Comparison of ENCODE assay signal across 1 cellular context in the genomic region with DNA sequence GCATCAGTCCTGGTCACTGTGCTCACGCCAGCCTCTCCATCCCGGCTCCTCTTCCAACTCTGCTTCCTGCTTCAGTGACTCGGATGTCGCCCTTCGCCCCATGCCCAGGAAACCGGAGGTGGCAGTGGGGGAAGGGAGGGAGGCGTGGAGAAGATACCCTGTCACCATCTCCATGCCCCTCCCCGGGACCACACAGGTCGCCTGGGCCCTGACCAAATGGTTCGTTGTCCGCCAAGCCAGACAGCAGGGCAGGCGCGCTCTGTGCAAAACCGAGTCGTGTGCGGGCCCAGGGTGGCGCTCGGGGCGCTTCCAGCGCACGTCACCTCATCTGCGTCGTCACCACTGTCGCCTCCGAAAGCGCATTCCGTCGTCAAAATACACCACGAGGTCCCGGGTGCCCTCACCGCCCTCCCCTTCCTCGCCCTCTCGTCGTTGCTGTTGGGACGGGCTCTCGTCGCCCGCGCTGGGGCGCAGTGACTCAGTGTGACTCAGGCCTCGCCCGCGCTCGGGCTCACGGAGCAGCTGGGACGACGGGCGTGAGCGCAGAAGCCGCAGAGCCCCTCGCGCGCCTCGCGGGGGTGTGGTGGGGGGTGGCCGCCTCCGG.
TF ChIP-seq lines count a peak whose summit lies in the region.

No MANE protein-coding gene starts in this region.

TF ChIP-seq in H1, 55 proteins besides CTCF, POLR2A, EP300 and RAD21 (continued from another document):
- no peak for TF ChIP-seq GTF2F1 (IDR thresholded peaks at IDR 0.05; ENCODE audit: borderline replicate concordance, low read depth, low read length)
- TF ChIP-seq SP1 (IDR thresholded peaks at IDR 0.05; ENCODE audit: low read depth, low read length), result no peak
- no peak for TF ChIP-seq RFX5 (IDR thresholded peaks at IDR 0.05; ENCODE audit: borderline replicate concordance, low read depth, low read length)
- TF ChIP-seq SAP30 (IDR thresholded peaks at IDR 0.05; ENCODE audit: insufficient read depth, insufficient replicate concordance, low read length), result no peak
- TF ChIP-seq SP2 (IDR thresholded peaks at IDR 0.05; ENCODE audit: low read length), result no peak
- TF ChIP-seq KDM1A (IDR thresholded peaks at IDR 0.05; ENCODE audit: borderline replicate concordance, low read length), result no peak
- no peak for TF ChIP-seq SIX5 (IDR thresholded peaks at IDR 0.05; ENCODE audit: low read depth, low read length)
- no peak for TF ChIP-seq BCL11A (IDR thresholded peaks at IDR 0.05; ENCODE audit: low read depth in 2 of 2, low read length in 2 of 2)
- no peak for TF ChIP-seq CBX8 (IDR thresholded peaks at IDR 0.05; ENCODE audit: borderline replicate concordance, low read depth, low read length)
- TF ChIP-seq BACH1 (IDR thresholded peaks at IDR 0.05; ENCODE audit: low read length), result no peak
- no peak for TF ChIP-seq BRCA1 (IDR thresholded peaks at IDR 0.05; ENCODE audit: low read depth, low read length)
- peak; percentile 38; the same call in 1 of the 2 replicates for TF ChIP-seq POLR2AphosphoS5 (IDR thresholded peaks at IDR 0.05; ENCODE audit: low read depth, low read length)
- peak; percentile 34 for TF ChIP-seq RNF2 (IDR thresholded peaks at IDR 0.05; ENCODE audit: borderline replicate concordance, low read depth, low read length, missing control alignments, poor library complexity, severe bottlenecking)
- no peak for TF ChIP-seq EZH2 (IDR thresholded peaks at IDR 0.05; ENCODE audit: low read depth, low read length, severe bottlenecking)
